1 cellular context compared by ENCODE assay signal in the genomic region with DNA sequence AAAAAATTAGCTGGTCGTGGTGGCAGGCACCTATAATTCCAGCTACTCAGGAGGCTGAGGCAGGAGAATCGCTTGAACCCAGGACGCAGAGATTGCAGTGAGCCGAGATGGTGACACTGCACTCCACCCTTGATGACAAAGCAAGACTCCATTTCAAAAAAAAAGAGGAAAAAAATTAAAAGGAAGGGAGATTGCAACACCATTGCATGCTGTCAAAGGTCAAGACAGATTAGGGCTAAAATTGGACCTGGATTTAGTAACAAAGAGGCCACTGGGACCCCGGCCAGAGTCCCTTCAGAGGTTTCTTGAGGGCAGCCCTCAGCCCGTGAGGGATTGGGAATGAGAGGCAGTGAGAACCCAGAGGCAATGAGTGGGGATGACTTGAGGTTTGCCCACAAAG.
TF ChIP-seq lines count a peak whose summit lies in the region.

No MANE protein-coding gene starts in this region.

TF ChIP-seq in HepG2, 621 proteins besides CTCF, POLR2A, EP300 and RAD21 (continued from another document and continues in another):
- TF ChIP-seq, protein P1, sequence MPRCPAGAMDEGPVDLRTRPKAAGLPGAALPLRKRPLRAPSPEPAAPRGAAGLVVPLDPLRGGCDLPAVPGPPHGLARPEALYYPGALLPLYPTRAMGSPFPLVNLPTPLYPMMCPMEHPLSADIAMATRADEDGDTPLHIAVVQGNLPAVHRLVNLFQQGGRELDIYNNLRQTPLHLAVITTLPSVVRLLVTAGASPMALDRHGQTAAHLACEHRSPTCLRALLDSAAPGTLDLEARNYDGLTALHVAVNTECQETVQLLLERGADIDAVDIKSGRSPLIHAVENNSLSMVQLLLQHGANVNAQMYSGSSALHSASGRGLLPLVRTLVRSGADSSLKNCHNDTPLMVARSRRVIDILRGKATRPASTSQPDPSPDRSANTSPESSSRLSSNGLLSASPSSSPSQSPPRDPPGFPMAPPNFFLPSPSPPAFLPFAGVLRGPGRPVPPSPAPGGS (CRISPR knock-in tag; IDR thresholded peaks at IDR 0.05): no peak
- no peak for TF ChIP-seq ZNF460 (CRISPR knock-in tag; IDR thresholded peaks at IDR 0.05; ENCODE audit: borderline replicate concordance)
- TF ChIP-seq TARDBP (CRISPR knock-in tag; IDR thresholded peaks at IDR 0.05): 0 out of 2 replicates have a peak, but pooled peaks have one; percentile 26
- TF ChIP-seq ZNF549 (CRISPR knock-in tag; IDR thresholded peaks at IDR 0.05): no peak
- TF ChIP-seq ATF7-NPFF (CRISPR knock-in tag; IDR thresholded peaks at IDR 0.05; ENCODE audit: low read depth): no peak
- TF ChIP-seq, protein P2, sequence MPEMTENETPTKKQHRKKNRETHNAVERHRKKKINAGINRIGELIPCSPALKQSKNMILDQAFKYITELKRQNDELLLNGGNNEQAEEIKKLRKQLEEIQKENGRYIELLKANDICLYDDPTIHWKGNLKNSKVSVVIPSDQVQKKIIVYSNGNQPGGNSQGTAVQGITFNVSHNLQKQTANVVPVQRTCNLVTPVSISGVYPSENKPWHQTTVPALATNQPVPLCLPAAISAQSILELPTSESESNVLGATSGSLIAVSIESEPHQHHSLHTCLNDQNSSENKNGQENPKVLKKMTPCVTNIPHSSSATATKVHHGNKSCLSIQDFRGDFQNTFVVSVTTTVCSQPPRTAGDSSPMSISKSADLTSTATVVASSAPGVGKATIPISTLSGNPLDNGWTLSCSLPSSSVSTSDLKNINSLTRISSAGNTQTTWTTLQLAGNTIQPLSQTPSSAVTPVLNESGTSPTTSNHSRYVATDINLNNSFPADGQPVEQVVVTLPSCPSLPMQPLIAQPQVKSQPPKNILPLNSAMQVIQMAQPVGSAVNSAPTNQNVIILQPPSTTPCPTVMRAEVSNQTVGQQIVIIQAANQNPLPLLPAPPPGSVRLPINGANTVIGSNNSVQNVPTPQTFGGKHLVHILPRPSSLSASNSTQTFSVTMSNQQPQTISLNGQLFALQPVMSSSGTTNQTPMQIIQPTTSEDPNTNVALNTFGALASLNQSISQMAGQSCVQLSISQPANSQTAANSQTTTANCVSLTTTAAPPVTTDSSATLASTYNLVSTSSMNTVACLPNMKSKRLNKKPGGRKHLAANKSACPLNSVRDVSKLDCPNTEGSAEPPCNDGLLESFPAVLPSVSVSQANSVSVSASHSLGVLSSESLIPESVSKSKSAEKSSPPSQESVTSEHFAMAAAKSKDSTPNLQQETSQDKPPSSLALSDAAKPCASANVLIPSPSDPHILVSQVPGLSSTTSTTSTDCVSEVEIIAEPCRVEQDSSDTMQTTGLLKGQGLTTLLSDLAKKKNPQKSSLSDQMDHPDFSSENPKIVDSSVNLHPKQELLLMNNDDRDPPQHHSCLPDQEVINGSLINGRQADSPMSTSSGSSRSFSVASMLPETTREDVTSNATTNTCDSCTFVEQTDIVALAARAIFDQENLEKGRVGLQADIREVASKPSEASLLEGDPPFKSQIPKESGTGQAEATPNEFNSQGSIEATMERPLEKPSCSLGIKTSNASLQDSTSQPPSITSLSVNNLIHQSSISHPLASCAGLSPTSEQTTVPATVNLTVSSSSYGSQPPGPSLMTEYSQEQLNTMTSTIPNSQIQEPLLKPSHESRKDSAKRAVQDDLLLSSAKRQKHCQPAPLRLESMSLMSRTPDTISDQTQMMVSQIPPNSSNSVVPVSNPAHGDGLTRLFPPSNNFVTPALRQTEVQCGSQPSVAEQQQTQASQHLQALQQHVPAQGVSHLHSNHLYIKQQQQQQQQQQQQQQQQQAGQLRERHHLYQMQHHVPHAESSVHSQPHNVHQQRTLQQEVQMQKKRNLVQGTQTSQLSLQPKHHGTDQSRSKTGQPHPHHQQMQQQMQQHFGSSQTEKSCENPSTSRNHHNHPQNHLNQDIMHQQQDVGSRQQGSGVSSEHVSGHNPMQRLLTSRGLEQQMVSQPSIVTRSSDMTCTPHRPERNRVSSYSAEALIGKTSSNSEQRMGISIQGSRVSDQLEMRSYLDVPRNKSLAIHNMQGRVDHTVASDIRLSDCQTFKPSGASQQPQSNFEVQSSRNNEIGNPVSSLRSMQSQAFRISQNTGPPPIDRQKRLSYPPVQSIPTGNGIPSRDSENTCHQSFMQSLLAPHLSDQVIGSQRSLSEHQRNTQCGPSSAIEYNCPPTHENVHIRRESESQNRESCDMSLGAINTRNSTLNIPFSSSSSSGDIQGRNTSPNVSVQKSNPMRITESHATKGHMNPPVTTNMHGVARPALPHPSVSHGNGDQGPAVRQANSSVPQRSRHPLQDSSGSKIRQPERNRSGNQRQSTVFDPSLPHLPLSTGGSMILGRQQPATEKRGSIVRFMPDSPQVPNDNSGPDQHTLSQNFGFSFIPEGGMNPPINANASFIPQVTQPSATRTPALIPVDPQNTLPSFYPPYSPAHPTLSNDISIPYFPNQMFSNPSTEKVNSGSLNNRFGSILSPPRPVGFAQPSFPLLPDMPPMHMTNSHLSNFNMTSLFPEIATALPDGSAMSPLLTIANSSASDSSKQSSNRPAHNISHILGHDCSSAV (CRISPR knock-in tag; IDR thresholded peaks at IDR 0.05; ENCODE audit: borderline replicate concordance): no peak
- TF ChIP-seq ZNF546 (CRISPR knock-in tag; conservative IDR thresholded peaks at IDR 0.05): no peak
- TF ChIP-seq, protein P3, sequence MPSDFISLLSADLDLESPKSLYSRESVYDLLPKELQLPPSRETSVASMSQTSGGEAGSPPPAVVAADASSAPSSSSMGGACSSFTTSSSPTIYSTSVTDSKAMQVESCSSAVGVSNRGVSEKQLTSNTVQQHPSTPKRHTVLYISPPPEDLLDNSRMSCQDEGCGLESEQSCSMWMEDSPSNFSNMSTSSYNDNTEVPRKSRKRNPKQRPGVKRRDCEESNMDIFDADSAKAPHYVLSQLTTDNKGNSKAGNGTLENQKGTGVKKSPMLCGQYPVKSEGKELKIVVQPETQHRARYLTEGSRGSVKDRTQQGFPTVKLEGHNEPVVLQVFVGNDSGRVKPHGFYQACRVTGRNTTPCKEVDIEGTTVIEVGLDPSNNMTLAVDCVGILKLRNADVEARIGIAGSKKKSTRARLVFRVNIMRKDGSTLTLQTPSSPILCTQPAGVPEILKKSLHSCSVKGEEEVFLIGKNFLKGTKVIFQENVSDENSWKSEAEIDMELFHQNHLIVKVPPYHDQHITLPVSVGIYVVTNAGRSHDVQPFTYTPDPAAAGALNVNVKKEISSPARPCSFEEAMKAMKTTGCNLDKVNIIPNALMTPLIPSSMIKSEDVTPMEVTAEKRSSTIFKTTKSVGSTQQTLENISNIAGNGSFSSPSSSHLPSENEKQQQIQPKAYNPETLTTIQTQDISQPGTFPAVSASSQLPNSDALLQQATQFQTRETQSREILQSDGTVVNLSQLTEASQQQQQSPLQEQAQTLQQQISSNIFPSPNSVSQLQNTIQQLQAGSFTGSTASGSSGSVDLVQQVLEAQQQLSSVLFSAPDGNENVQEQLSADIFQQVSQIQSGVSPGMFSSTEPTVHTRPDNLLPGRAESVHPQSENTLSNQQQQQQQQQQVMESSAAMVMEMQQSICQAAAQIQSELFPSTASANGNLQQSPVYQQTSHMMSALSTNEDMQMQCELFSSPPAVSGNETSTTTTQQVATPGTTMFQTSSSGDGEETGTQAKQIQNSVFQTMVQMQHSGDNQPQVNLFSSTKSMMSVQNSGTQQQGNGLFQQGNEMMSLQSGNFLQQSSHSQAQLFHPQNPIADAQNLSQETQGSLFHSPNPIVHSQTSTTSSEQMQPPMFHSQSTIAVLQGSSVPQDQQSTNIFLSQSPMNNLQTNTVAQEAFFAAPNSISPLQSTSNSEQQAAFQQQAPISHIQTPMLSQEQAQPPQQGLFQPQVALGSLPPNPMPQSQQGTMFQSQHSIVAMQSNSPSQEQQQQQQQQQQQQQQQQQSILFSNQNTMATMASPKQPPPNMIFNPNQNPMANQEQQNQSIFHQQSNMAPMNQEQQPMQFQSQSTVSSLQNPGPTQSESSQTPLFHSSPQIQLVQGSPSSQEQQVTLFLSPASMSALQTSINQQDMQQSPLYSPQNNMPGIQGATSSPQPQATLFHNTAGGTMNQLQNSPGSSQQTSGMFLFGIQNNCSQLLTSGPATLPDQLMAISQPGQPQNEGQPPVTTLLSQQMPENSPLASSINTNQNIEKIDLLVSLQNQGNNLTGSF (CRISPR knock-in tag; IDR thresholded peaks at IDR 0.05): no peak
- TF ChIP-seq JUN (CRISPR knock-in tag; IDR thresholded peaks at IDR 0.05): no peak
- peak; percentile 39; the same call in 1 of the 2 replicates for TF ChIP-seq SOX5 (CRISPR knock-in tag; IDR thresholded peaks at IDR 0.05; ENCODE audit: borderline replicate concordance)
- no peak for TF ChIP-seq HMG20B (CRISPR knock-in tag; conservative IDR thresholded peaks at IDR 0.05)
- no peak for TF ChIP-seq BHLHE40 (IDR thresholded peaks at IDR 0.05; ENCODE audit: low read length)
- TF ChIP-seq, protein P4, sequence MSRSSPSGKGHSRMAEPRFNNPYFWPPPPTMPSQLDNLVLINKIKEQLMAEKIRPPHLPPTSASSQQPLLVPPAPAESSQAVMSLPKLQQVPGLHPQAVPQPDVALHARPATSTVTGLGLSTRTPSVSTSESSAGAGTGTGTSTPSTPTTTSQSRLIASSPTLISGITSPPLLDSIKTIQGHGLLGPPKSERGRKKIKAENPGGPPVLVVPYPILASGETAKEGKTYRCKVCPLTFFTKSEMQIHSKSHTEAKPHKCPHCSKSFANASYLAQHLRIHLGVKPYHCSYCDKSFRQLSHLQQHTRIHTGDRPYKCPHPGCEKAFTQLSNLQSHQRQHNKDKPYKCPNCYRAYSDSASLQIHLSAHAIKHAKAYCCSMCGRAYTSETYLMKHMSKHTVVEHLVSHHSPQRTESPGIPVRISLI (CRISPR knock-in tag; IDR thresholded peaks at IDR 0.05; ENCODE audit: borderline replicate concordance): peak; percentile 92
- no peak for TF ChIP-seq KMT2A (CRISPR knock-in tag; IDR thresholded peaks at IDR 0.05)
- TF ChIP-seq, protein P5, sequence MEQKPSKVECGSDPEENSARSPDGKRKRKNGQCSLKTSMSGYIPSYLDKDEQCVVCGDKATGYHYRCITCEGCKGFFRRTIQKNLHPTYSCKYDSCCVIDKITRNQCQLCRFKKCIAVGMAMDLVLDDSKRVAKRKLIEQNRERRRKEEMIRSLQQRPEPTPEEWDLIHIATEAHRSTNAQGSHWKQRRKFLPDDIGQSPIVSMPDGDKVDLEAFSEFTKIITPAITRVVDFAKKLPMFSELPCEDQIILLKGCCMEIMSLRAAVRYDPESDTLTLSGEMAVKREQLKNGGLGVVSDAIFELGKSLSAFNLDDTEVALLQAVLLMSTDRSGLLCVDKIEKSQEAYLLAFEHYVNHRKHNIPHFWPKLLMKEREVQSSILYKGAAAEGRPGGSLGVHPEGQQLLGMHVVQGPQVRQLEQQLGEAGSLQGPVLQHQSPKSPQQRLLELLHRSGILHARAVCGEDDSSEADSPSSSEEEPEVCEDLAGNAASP (CRISPR knock-in tag; IDR thresholded peaks at IDR 0.05; ENCODE audit: borderline replicate concordance): peak; percentile 83; the same call in 1 of the 2 replicates
- no peak for TF ChIP-seq SUZ12 (IDR thresholded peaks at IDR 0.05; ENCODE audit: low read depth, low read length)
- TF ChIP-seq TRIM24 (CRISPR knock-in tag; IDR thresholded peaks at IDR 0.05): no peak
- peak; percentile 64; the same call in 1 of the 2 replicates for TF ChIP-seq NCOR1 (IDR thresholded peaks at IDR 0.05; ENCODE audit: borderline replicate concordance, low read length)
- TF ChIP-seq PPARG (CRISPR knock-in tag; conservative IDR thresholded peaks at IDR 0.05): peak; percentile 67
- no peak for TF ChIP-seq SNRNP70 (IDR thresholded peaks at IDR 0.05; ENCODE audit: low read depth, low read length)
- TF ChIP-seq, protein P6, sequence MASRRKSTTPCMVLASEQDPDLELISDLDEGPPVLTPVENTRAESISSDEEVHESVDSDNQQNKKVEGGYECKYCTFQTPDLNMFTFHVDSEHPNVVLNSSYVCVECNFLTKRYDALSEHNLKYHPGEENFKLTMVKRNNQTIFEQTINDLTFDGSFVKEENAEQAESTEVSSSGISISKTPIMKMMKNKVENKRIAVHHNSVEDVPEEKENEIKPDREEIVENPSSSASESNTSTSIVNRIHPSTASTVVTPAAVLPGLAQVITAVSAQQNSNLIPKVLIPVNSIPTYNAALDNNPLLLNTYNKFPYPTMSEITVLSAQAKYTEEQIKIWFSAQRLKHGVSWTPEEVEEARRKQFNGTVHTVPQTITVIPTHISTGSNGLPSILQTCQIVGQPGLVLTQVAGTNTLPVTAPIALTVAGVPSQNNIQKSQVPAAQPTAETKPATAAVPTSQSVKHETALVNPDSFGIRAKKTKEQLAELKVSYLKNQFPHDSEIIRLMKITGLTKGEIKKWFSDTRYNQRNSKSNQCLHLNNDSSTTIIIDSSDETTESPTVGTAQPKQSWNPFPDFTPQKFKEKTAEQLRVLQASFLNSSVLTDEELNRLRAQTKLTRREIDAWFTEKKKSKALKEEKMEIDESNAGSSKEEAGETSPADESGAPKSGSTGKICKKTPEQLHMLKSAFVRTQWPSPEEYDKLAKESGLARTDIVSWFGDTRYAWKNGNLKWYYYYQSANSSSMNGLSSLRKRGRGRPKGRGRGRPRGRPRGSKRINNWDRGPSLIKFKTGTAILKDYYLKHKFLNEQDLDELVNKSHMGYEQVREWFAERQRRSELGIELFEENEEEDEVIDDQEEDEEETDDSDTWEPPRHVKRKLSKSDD (CRISPR knock-in tag; IDR thresholded peaks at IDR 0.05; ENCODE audit: low read depth): no peak
- TF ChIP-seq, protein P7, sequence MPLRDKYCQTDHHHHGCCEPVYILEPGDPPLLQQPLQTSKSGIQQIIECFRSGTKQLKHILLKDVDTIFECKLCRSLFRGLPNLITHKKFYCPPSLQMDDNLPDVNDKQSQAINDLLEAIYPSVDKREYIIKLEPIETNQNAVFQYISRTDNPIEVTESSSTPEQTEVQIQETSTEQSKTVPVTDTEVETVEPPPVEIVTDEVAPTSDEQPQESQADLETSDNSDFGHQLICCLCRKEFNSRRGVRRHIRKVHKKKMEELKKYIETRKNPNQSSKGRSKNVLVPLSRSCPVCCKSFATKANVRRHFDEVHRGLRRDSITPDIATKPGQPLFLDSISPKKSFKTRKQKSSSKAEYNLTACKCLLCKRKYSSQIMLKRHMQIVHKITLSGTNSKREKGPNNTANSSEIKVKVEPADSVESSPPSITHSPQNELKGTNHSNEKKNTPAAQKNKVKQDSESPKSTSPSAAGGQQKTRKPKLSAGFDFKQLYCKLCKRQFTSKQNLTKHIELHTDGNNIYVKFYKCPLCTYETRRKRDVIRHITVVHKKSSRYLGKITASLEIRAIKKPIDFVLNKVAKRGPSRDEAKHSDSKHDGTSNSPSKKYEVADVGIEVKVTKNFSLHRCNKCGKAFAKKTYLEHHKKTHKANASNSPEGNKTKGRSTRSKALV (CRISPR knock-in tag; IDR thresholded peaks at IDR 0.05): no peak
